In genomic region chr16:84970447-84971127, GRCh38 we compare ENCODE assay signal across 8 cellular contexts. TPM values are rescaled to one million over a fixed set of nuclear protein-coding genes. Genes with fewer than 3 reads are reported as not detected.
DNase-seq lines count a peak whose midpoint lies in the region; ATAC-seq and TF ChIP-seq lines count a peak whose summit lies in the region.

No MANE protein-coding gene starts in this region.

- no peak overlapping the region for H3K9ac ChIP-seq in KMS-11

- H3K36me3 ChIP-seq in KMS-11 (ENCODE audit: insufficient read depth) = no peaks in the 10 kb centered on the region
- H3K36me3 ChIP-seq in testis (ENCODE audit: low read depth, missing control alignments) = no peaks in the 10 kb centered on the region

- H3K4me3 ChIP-seq in KMS-11 (IDR thresholded peaks at IDR 0.05; ENCODE audit: insufficient read depth, low read depth, low read length) (no peak overlapping the region), testis (no peak overlapping the region)

- H2AFZ ChIP-seq in KMS-11 (ENCODE audit: low read depth) = no peak overlapping the region

- H3K9me3 ChIP-seq in testis = no peaks in the 10 kb centered on the region

- H3K4me2 ChIP-seq in KMS-11 = no peak overlapping the region

- H3K27me3 ChIP-seq in KMS-11 (ENCODE audit: insufficient read depth, low read depth) = peaks cover 6% of the 10 kb centered on the region; the same call in 1 of the 2 replicates
- H3K27me3 ChIP-seq in foreskin keratinocyte = peaks cover 12% of the 10 kb centered on the region
- no peaks in the 10 kb centered on the region for H3K27me3 ChIP-seq in testis

- 30 to 32% methylated on average over 15 to 18 of the region's 18 CpGs for WGBS in testis, 2 donors

- H3K79me2 ChIP-seq in KMS-11 (ENCODE audit: insufficient read depth, low read depth) = no peaks in the 10 kb centered on the region

- intact Hi-C loops in testis (cut with DNase I; ENCODE audit: low total_unique reads) = loop anchor here (5.0 kb wide), 1 partner anchor 213 kb away; no protein-coding TSS in a partner anchor

- TF ChIP-seq CTCF in KMS-11 (conservative IDR thresholded peaks at IDR 0.05; ENCODE audit: low read depth, low read length) (peak; percentile 95), foreskin keratinocyte (conservative IDR thresholded peaks at IDR 0.05) (peak; percentile 93), testis (IDR thresholded peaks at IDR 0.05) (peak; percentile 97 to 99 (median 98))

- no peak overlapping the region for H3K27ac ChIP-seq in KMS-11
- H3K27ac ChIP-seq in foreskin keratinocyte = no peak overlapping the region
- H3K27ac ChIP-seq in testis = no peak overlapping the region

- H3K4me1 ChIP-seq in KMS-11 (ENCODE audit: low read depth, poor library complexity, severe bottlenecking) (no peaks in the 10 kb centered on the region), foreskin keratinocyte (no peaks in the 10 kb centered on the region), testis (peaks cover 8% of the 10 kb centered on the region)

- DNase-seq in NCI-H2029 treated with DMSO at 0.1 percent for 48 hours (lab: John Stamatoyannopoulos, UW) (peak; percentile 24), NCI-H2029 (lab: John Stamatoyannopoulos, UW) (no peak), SHP77 (lab: John Stamatoyannopoulos, UW) (peak; percentile 83 to 86), foreskin keratinocyte (peak in 1 of 2 donors; percentile 45), occipital lobe (lab: John Stamatoyannopoulos, UW) (peak; percentile 29), testis (peak; percentile 86)
- DNase-seq in activated effector memory CD4-positive, alpha-beta T cell treated with Interleukin-2 at 50 U/mL for 16 hours = peak; percentile 65

- peak; percentile 83 for ATAC-seq in foreskin keratinocyte

- no peak for TF ChIP-seq POLR2A in testis (IDR thresholded peaks at IDR 0.05)

- no peaks in the 10 kb centered on the region for H4K20me1 ChIP-seq in KMS-11 (ENCODE audit: insufficient read depth)

RNA-seq across cellular contexts. Expression of gene ZDHHC7, which starts 40.7 kb away (rescaled TPM):
- total RNA-seq in foreskin keratinocyte = 45.3 and 50.0 TPM in 2 replicates
- 25.7 and 31.8 TPM in 2 replicates for polyA plus RNA-seq in foreskin keratinocyte
- 24.0 TPM for total RNA-seq in occipital lobe
- total RNA-seq in testis = 10 to 100 TPM; 35.0 to 42.7 TPM
- polyA plus RNA-seq in testis (ENCODE audit: insufficient read depth, low read depth, low replicate concordance) = 29.4 TPM

RNA-seq across cellular contexts. Expression of gene KIAA0513, which starts 57.0 kb away (rescaled TPM):
- total RNA-seq in foreskin keratinocyte (4.9 and 6.0 TPM in 2 replicates), occipital lobe (53.7 TPM), testis (10 to 100 TPM; 18.4 to 18.7 TPM)
- polyA plus RNA-seq in foreskin keratinocyte (3.4 and 4.0 TPM in 2 replicates), testis (ENCODE audit: insufficient read depth, low read depth, low replicate concordance) (9.8 TPM)
